In genomic region chr11:7826316-7826715, GRCh38 we compare ENCODE assay signal across 33 cellular contexts. TPM values are rescaled to one million over a fixed set of nuclear protein-coding genes. Genes with fewer than 3 reads are reported as not detected.
"Had no signal": no experiment of that assay in that cellular context is flagged by ENCODE, and none has a peak within 500 bp of the region (broad histone marks: within the 10 kb centered on the region; RNA-seq: fewer than 3 reads in every experiment).

No MANE protein-coding gene starts in this region.

- H3K27me3 ChIP-seq: brain microvascular endothelial cell, cardiac muscle cell had no signal

- H3K4me3 ChIP-seq: cardiac muscle cell had no signal

- DNase-seq: activated B cell treated with CpG ODN at 0.5 μM for 24 hours; activated CD4-positive, alpha-beta memory T cell treated with anti-CD3 and anti-CD28 coated beads, Interleukin-2, amount 10 ng/mL, durations not matched to agents 7 days and 5 days; activated CD4-positive, alpha-beta T cell treated with anti-CD3 and anti-CD28 coated beads for 1 hour; activated CD4-positive, alpha-beta T cell treated with anti-CD3 and anti-CD28 coated beads for 48 hours; activated CD8-positive, alpha-beta memory T cell treated with anti-CD3 and anti-CD28 coated beads for 24 hours; activated CD8-positive, alpha-beta memory T cell treated with anti-CD3 and anti-CD28 coated beads, Interleukin-2, amount 10 ng/mL, durations not matched to agents 7 days and 5 days; activated CD8-positive, alpha-beta memory T cell treated with anti-CD3 and anti-CD28 coated beads, Interleukin-2, amount 50 U/mL, for 48 hours; activated effector memory CD4-positive, alpha-beta T cell treated with Interleukin-2 at 50 U/mL for 16 hours; activated naive CD4-positive, alpha-beta T cell treated with anti-CD3 and anti-CD28 coated beads, Interleukin-2, amount 10 ng/mL, durations not matched to agents 7 days and 5 days; activated naive CD8-positive, alpha-beta T cell treated with anti-CD3 and anti-CD28 coated beads, Interleukin-2, amount 50 U/mL, for 24 hours; activated T-cell treated with anti-CD3 and anti-CD28 coated beads, Interleukin-2, amount 50 U/mL, for 48 hours; amniotic stem cell; aorta; brain microvascular endothelial cell; Kasumi-1; KG1; NCI-H1048; NCI-H1105 treated with DMSO at 0.1 percent for 48 hours; NCI-H1436; NCI-H1694; NCI-H1930; NCI-H510A; NCI-H526; NCI-H748 treated with DMSO at 0.1 percent for 48 hours; Right ventricle myocardium superior; SW 1271; T-helper 1 cell; T-helper 2 cell; T-helper 9 cell had no signal

- H3K36me3 ChIP-seq: brain microvascular endothelial cell, cardiac muscle cell had no signal

- H3K27ac ChIP-seq: brain microvascular endothelial cell, cardiac muscle cell, VCaP had no signal

RNA-seq across cellular contexts. Expression of gene OR5P3, which starts 4.3 kb away (rescaled TPM):
- total RNA-seq: activated B cell treated with CpG ODN at 0.5 μM for 24 hours; activated CD4-positive, alpha-beta memory T cell treated with anti-CD3 and anti-CD28 coated beads, Interleukin-2, amount 10 ng/mL, durations not matched to agents 7 days and 5 days; activated CD8-positive, alpha-beta memory T cell treated with anti-CD3 and anti-CD28 coated beads, Interleukin-2, amount 10 ng/mL, durations not matched to agents 7 days and 5 days; cardiac muscle cell; OCI-LY7; Right ventricle myocardium superior had no signal
- polyA plus RNA-seq: aorta, cardiac muscle cell had no signal

RNA-seq across cellular contexts. Expression of gene OR5P2, which starts 29.6 kb away (rescaled TPM):
- total RNA-seq: activated B cell treated with CpG ODN at 0.5 μM for 24 hours; activated CD4-positive, alpha-beta memory T cell treated with anti-CD3 and anti-CD28 coated beads, Interleukin-2, amount 10 ng/mL, durations not matched to agents 7 days and 5 days; activated CD8-positive, alpha-beta memory T cell treated with anti-CD3 and anti-CD28 coated beads, Interleukin-2, amount 10 ng/mL, durations not matched to agents 7 days and 5 days; aorta; cardiac muscle cell; chondrocyte; OCI-LY7; Right ventricle myocardium superior had no signal
- polyA plus RNA-seq: aorta, cardiac muscle cell had no signal
